22 cellular contexts compared by ENCODE assay signal in genomic region chr14:105842105-105842504, GRCh38.
"Had no signal": no experiment of that assay in that cellular context is flagged by ENCODE, and none has a peak within 500 bp of the region (broad histone marks: within the 10 kb centered on the region; RNA-seq: fewer than 3 reads in every experiment).

No MANE protein-coding gene starts in this region.

- H3K4me1 ChIP-seq: breast epithelium, esophagus squamous epithelium, gastroesophageal sphincter, right lobe of liver, vagina had no signal

- H3K9me3 ChIP-seq: esophagus squamous epithelium, right lobe of liver, vagina had no signal

- H3K9me3 Mint-ChIP-seq: activated naive CD4-positive, alpha-beta T cell treated with anti-CD3 and anti-CD28 coated beads for 36 hours; activated naive CD8-positive, alpha-beta T cell treated with anti-CD3 and anti-CD28 coated beads, Interleukin-2, amount 10 ng/mL, durations not matched to agents 7 days and 5 days; activated T-cell treated with anti-CD3 and anti-CD28 coated beads, Interleukin-2, amount 50 U/mL, for 4 hours; central memory CD8-positive, alpha-beta T cell had no signal

- H3K36me3 ChIP-seq: breast epithelium, esophagus squamous epithelium, gastroesophageal sphincter, right lobe of liver, vagina had no signal

- H3K4me3 ChIP-seq: breast epithelium, esophagus squamous epithelium, gastroesophageal sphincter, right lobe of liver, skin epidermis, vagina had no signal

- H3K36me3 Mint-ChIP-seq: activated naive CD8-positive, alpha-beta T cell treated with anti-CD3 and anti-CD28 coated beads, Interleukin-2, amount 10 ng/mL, durations not matched to agents 7 days and 5 days; type B pancreatic cell had no signal

- FAIRE-seq: colon had no signal

- H3K27me3 ChIP-seq: esophagus squamous epithelium, right lobe of liver, vagina had no signal

- H3K27ac Mint-ChIP-seq: activated CD4-positive, alpha-beta T cell treated with anti-CD3 and anti-CD28 coated beads for 36 hours; activated naive CD4-positive, alpha-beta T cell treated with anti-CD3 and anti-CD28 coated beads for 36 hours; activated naive CD8-positive, alpha-beta T cell treated with anti-CD3 and anti-CD28 coated beads, Interleukin-2, amount 10 ng/mL, durations not matched to agents 7 days and 5 days; type B pancreatic cell had no signal

- H3K27ac ChIP-seq: breast epithelium, esophagus squamous epithelium, gastroesophageal sphincter, right lobe of liver, skin epidermis, vagina had no signal

- ATAC-seq: activated CD4-positive, alpha-beta T cell treated with anti-CD3 and anti-CD28 coated beads for 36 hours; activated T-cell treated with anti-CD3 and anti-CD28 coated beads, Interleukin-2, amount 50 U/mL, for 4 hours; gastroesophageal sphincter had no signal

- H3K4me3 Mint-ChIP-seq: activated CD4-positive, alpha-beta T cell treated with anti-CD3 and anti-CD28 coated beads for 36 hours; activated naive CD4-positive, alpha-beta T cell treated with anti-CD3 and anti-CD28 coated beads for 36 hours; activated naive CD8-positive, alpha-beta T cell treated with anti-CD3 and anti-CD28 coated beads, Interleukin-2, amount 10 ng/mL, durations not matched to agents 7 days and 5 days; activated T-cell treated with anti-CD3 and anti-CD28 coated beads, Interleukin-2, amount 50 U/mL, for 4 hours; central memory CD8-positive, alpha-beta T cell; type B pancreatic cell had no signal

- H3K4me1 Mint-ChIP-seq: activated CD4-positive, alpha-beta T cell treated with anti-CD3 and anti-CD28 coated beads for 36 hours; activated naive CD8-positive, alpha-beta T cell treated with anti-CD3 and anti-CD28 coated beads, Interleukin-2, amount 10 ng/mL, durations not matched to agents 7 days and 5 days; central memory CD8-positive, alpha-beta T cell had no signal

- H3K27me3 Mint-ChIP-seq: activated CD4-positive, alpha-beta T cell treated with anti-CD3 and anti-CD28 coated beads for 36 hours; activated naive CD8-positive, alpha-beta T cell treated with anti-CD3 and anti-CD28 coated beads, Interleukin-2, amount 10 ng/mL, durations not matched to agents 7 days and 5 days; type B pancreatic cell had no signal

- DNase-seq: activated CD4-positive, alpha-beta T cell treated with anti-CD3 and anti-CD28 coated beads for 36 hours; activated CD4-positive, alpha-beta T cell treated with anti-CD3 and anti-CD28 coated beads, Interleukin-2, amount 50 U/mL, for 4 hours; activated CD8-positive, alpha-beta memory T cell treated with anti-CD3 and anti-CD28 coated beads for 24 hours; activated CD8-positive, alpha-beta memory T cell treated with anti-CD3 and anti-CD28 coated beads, Interleukin-2, amount 50 U/mL, for 4 hours; activated effector memory CD4-positive, alpha-beta T cell treated with Interleukin-2 at 50 U/mL for 16 hours; activated naive CD4-positive, alpha-beta T cell treated with anti-CD3 and anti-CD28 coated beads for 36 hours; activated naive CD8-positive, alpha-beta T cell treated with anti-CD3 and anti-CD28 coated beads, Interleukin-2, amount 10 ng/mL, durations not matched to agents 7 days and 5 days; activated T-cell treated with anti-CD3 and anti-CD28 coated beads, Interleukin-2, amount 50 U/mL, for 4 hours; amniotic stem cell; esophagus squamous epithelium; hypothalamus; mesenchymal stem cell; nucleus accumbens; stimulated activated CD4-positive, alpha-beta T cell treated with anti-CD3 and anti-CD28 coated beads, Interleukin-1b, Interleukin-23, amount 100 ng/mL, for 48 hours had no signal
